ENCODE assay signal across 11 cellular contexts in the genomic region with DNA sequence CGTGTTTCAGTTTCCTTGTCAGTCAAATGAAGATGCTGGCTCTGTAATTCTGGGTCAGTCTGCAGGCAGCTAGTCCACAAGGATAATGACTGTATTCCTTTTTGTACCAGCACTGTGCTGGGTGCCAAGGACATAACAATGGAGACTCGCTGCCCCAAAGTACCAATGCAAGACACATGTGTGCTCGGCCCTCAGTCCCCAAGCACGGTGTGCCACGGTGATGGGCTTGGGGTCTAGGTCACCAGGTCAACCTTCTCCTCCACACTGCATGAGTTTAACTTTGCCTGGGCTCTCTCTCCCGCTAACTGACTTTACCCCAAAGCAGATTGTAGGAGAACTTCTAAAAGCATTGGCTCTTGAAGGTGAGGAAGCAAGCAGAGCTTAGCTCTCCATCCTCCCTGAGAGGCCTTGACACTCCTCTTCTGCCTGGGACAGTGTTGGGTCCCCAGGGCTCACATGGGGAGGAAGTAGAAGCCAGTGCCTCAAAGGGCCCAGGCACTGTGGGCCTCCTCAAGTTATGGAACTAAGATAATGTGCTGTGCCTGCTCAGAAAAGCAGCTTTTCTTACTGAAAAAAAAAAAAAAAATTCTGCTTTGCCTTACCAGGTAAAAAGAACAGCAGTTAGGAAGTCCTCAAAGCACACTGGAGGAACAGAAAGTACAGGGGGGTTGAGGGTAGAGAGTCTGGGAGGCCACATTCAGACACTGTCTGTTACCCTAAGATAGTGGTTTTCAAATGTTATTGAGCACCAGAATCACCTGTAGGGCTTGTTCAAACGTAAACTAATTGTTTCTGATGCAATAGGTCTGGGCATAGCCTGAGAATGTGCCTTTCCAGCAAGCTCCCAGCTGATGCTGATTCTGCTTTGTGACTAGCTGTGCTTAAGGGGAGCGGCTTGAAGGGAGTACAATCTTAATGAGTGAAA.
DNase-seq lines count a peak whose midpoint lies in the region; ATAC-seq and TF ChIP-seq lines count a peak whose summit lies in the region.
"Had no signal": no experiment of that assay in that cellular context is flagged by ENCODE, and none has a peak within 500 bp of the region (broad histone marks: within the 10 kb centered on the region; RNA-seq: fewer than 3 reads in every experiment).

No MANE protein-coding gene starts in this region.

- H3K4ac ChIP-seq in mesenchymal stem cell (ENCODE audit: low read depth in 1 of 2, low read length in 2 of 2), result no peak overlapping the region

- H3K9me3 Mint-ChIP-seq in activated CD4-positive, alpha-beta T cell treated with anti-CD3 and anti-CD28 coated beads, Interleukin-2, amount 10 ng/mL, durations not matched to agents 7 days and 5 days, result no peaks in the 10 kb centered on the region
- no peaks in the 10 kb centered on the region for H3K9me3 Mint-ChIP-seq in activated CD4-positive, alpha-beta T cell treated with anti-CD3 and anti-CD28 coated beads, Interleukin-2, amount 10 ng/mL, durations not matched to agents 24 days and 14 days
- H3K9me3 Mint-ChIP-seq in IgD-negative memory B cell, result no peaks in the 10 kb centered on the region

- H3K79me1 ChIP-seq in mesenchymal stem cell (replicated peaks; ENCODE audit: low read length, poor library complexity, severe bottlenecking), result no peaks in the 10 kb centered on the region

- in situ Hi-C loops in KBM-7 (cut with MboI; ENCODE audit: low pct_unique_long_range_greater_than_20kb, low sequenced_read_pairs), result no loop called here

- WGBS in thymus, result 88% methylated on average over 8 of the region's 8 CpGs
- WGBS in ovary, 3 donors, result 82 to 92% (median 85%) methylated on average over 8 of the region's 8 CpGs
- 76% methylated on average over 7 of the region's 8 CpGs for WGBS in mesenchymal stem cell

- H3K27ac ChIP-seq in thymus (ENCODE audit: low read depth) (peak overlapping the region; percentile 64), ovary (no peak overlapping the region), mesenchymal stem cell (ENCODE audit: low read length, poor library complexity, severe bottlenecking) (no peak overlapping the region)

- no peak overlapping the region for H4K91ac ChIP-seq in mesenchymal stem cell (ENCODE audit: low read length)

- intact Hi-C loops in activated CD4-positive, alpha-beta T cell treated with anti-CD3 and anti-CD28 coated beads, Interleukin-2, amount 10 ng/mL, durations not matched to agents 24 days and 14 days (cut with micrococcal nuclease), result no loop called here
- intact Hi-C loops in ovary (cut with DNase I), result no loop called here

- H3K4me2 ChIP-seq in mesenchymal stem cell (ENCODE audit: low read length, poor library complexity, severe bottlenecking), result no peak overlapping the region

- H3K36me3 ChIP-seq in thymus (ENCODE audit: control insufficient read depth, insufficient read depth) (no peaks in the 10 kb centered on the region), ovary (no peaks in the 10 kb centered on the region), mesenchymal stem cell (ENCODE audit: control insufficient read depth in 1 of 2, insufficient read depth in 2 of 2, low read depth in 1 of 2, low read length in 2 of 2) (no peaks in the 10 kb centered on the region)

- CTCF ChIA-PET in activated CD4-positive, alpha-beta T cell treated with anti-CD3 and anti-CD28 coated beads, Interleukin-2, amount 10 ng/mL, durations not matched to agents 7 days and 5 days (lab: Charles Lee), result interaction anchor here (1.6 to 2.0 kb wide), 2 partner anchors 8 to 10 kb away, joined by 5 to 6 read pairs; no protein-coding TSS in a partner anchor

- POLR2A ChIA-PET in activated CD4-positive, alpha-beta T cell treated with anti-CD3 and anti-CD28 coated beads, Interleukin-2, amount 10 ng/mL, durations not matched to agents 7 days and 5 days (lab: Charles Lee), result no interaction called here

- no peak for TF ChIP-seq EP300 in ovary (IDR thresholded peaks at IDR 0.05)

- ATAC-seq in HG02588 (IDR thresholded peaks at IDR 0.05; ENCODE audit: unreplicated experiment), result peak; percentile 63

- H3K23ac ChIP-seq in mesenchymal stem cell (ENCODE audit: low read length in 2 of 2), result no peak overlapping the region

- H3K9me3 ChIP-seq in thymus (ENCODE audit: control insufficient read depth) (no peaks in the 10 kb centered on the region), ovary (no peaks in the 10 kb centered on the region), mesenchymal stem cell (ENCODE audit: control insufficient read depth, low read length) (no peaks in the 10 kb centered on the region)

- H2BK5ac ChIP-seq in mesenchymal stem cell (ENCODE audit: low read depth, low read length, poor library complexity, severe bottlenecking), result no peak overlapping the region

- H3K4me3 ChIP-seq in thymus (ENCODE audit: low read length), result no peak overlapping the region
- H3K4me3 ChIP-seq in ovary, result no peak overlapping the region
- H3K4me3 ChIP-seq in mesenchymal stem cell (ENCODE audit: insufficient read depth in 1 of 2, low read depth in 1 of 2, low read length in 2 of 2), result no peak overlapping the region

- no peak for TF ChIP-seq CTCF in ovary (IDR thresholded peaks at IDR 0.05)

- no peak overlapping the region for H3K4me3 Mint-ChIP-seq in activated CD4-positive, alpha-beta T cell treated with anti-CD3 and anti-CD28 coated beads, Interleukin-2, amount 10 ng/mL, durations not matched to agents 7 days and 5 days
- H3K4me3 Mint-ChIP-seq in activated CD4-positive, alpha-beta T cell treated with anti-CD3 and anti-CD28 coated beads, Interleukin-2, amount 10 ng/mL, durations not matched to agents 24 days and 14 days, result no peak overlapping the region
- H3K4me3 Mint-ChIP-seq in IgD-negative memory B cell, result peak overlapping the region in 3 of 4 donors; percentile 34 to 77 (median 45)

- TF ChIP-seq POLR2A in ovary (IDR thresholded peaks at IDR 0.05), result no peak

- no peak overlapping the region for H4K8ac ChIP-seq in mesenchymal stem cell (ENCODE audit: low read length)

- no peak overlapping the region for H2BK15ac ChIP-seq in mesenchymal stem cell (ENCODE audit: low read depth, poor library complexity, severe bottlenecking)

- no peak overlapping the region for H2BK120ac ChIP-seq in mesenchymal stem cell (ENCODE audit: low read depth, low read length)

- no peak for DNase-seq in activated CD4-positive, alpha-beta T cell treated with anti-CD3 and anti-CD28 coated beads, Interleukin-2, amount 10 ng/mL, durations not matched to agents 7 days and 5 days
- DNase-seq in activated CD4-positive, alpha-beta T cell treated with anti-CD3 and anti-CD28 coated beads, Interleukin-2, amount 10 ng/mL, durations not matched to agents 24 days and 14 days, result no peak
- no peak for DNase-seq in ovary
- DNase-seq in KBM-7, result no peak
- no peak for DNase-seq in mesenchymal stem cell
- DNase-seq: activated effector memory CD4-positive, alpha-beta T cell treated with Interleukin-2 at 50 U/mL for 16 hours; NCI-H1048; SW 1271 had no signal

- peaks cover 2% of the 10 kb centered on the region for H3K27me3 Mint-ChIP-seq in activated CD4-positive, alpha-beta T cell treated with anti-CD3 and anti-CD28 coated beads, Interleukin-2, amount 10 ng/mL, durations not matched to agents 7 days and 5 days
- peaks cover 2% of the 10 kb centered on the region for H3K27me3 Mint-ChIP-seq in activated CD4-positive, alpha-beta T cell treated with anti-CD3 and anti-CD28 coated beads, Interleukin-2, amount 10 ng/mL, durations not matched to agents 24 days and 14 days
- no peaks in the 10 kb centered on the region for H3K27me3 Mint-ChIP-seq in IgD-negative memory B cell

- no peak overlapping the region for H2BK12ac ChIP-seq in mesenchymal stem cell (ENCODE audit: low read length in 2 of 2)

- no peaks in the 10 kb centered on the region for H3K36me3 Mint-ChIP-seq in activated CD4-positive, alpha-beta T cell treated with anti-CD3 and anti-CD28 coated beads, Interleukin-2, amount 10 ng/mL, durations not matched to agents 7 days and 5 days (ENCODE audit: low read depth)
- H3K36me3 Mint-ChIP-seq in activated CD4-positive, alpha-beta T cell treated with anti-CD3 and anti-CD28 coated beads, Interleukin-2, amount 10 ng/mL, durations not matched to agents 24 days and 14 days (ENCODE audit: low read depth), result no peaks in the 10 kb centered on the region
- peaks cover 1% of the 10 kb centered on the region for H3K36me3 Mint-ChIP-seq in IgD-negative memory B cell

- peak overlapping the region; percentile 4 for H3K27ac Mint-ChIP-seq in activated CD4-positive, alpha-beta T cell treated with anti-CD3 and anti-CD28 coated beads, Interleukin-2, amount 10 ng/mL, durations not matched to agents 7 days and 5 days
- H3K27ac Mint-ChIP-seq in activated CD4-positive, alpha-beta T cell treated with anti-CD3 and anti-CD28 coated beads, Interleukin-2, amount 10 ng/mL, durations not matched to agents 24 days and 14 days, result no peak overlapping the region
- H3K27ac Mint-ChIP-seq in IgD-negative memory B cell, result peak overlapping the region; percentile 31 to 84 (median 76)

- H3K4me1 ChIP-seq in thymus (ENCODE audit: control insufficient read depth, insufficient read depth, low read length), result no peaks in the 10 kb centered on the region
- H3K4me1 ChIP-seq in ovary (ENCODE audit: insufficient read depth), result no peaks in the 10 kb centered on the region
- no peaks in the 10 kb centered on the region for H3K4me1 ChIP-seq in mesenchymal stem cell (ENCODE audit: control insufficient read depth, insufficient read depth, low read depth, low read length)

- H3K4me1 Mint-ChIP-seq in activated CD4-positive, alpha-beta T cell treated with anti-CD3 and anti-CD28 coated beads, Interleukin-2, amount 10 ng/mL, durations not matched to agents 7 days and 5 days, result peaks cover 28% of the 10 kb centered on the region
- peaks cover 21% of the 10 kb centered on the region for H3K4me1 Mint-ChIP-seq in activated CD4-positive, alpha-beta T cell treated with anti-CD3 and anti-CD28 coated beads, Interleukin-2, amount 10 ng/mL, durations not matched to agents 24 days and 14 days
- peaks cover 36 to 51% (median 44%) of the 10 kb centered on the region in 3 donors for H3K4me1 Mint-ChIP-seq in IgD-negative memory B cell

- H2AFZ ChIP-seq in mesenchymal stem cell (ENCODE audit: low read depth, low read length), result no peak overlapping the region

- H2AK5ac ChIP-seq in mesenchymal stem cell (ENCODE audit: low read length, severe bottlenecking), result no peak overlapping the region

- H3K9ac ChIP-seq in mesenchymal stem cell (ENCODE audit: low read length), result no peak overlapping the region

- no peak overlapping the region for H3K18ac ChIP-seq in mesenchymal stem cell (ENCODE audit: low read depth in 1 of 2, low read length in 2 of 2)

- H3K27me3 ChIP-seq in thymus (ENCODE audit: control insufficient read depth, insufficient read depth), result no peaks in the 10 kb centered on the region
- no peaks in the 10 kb centered on the region for H3K27me3 ChIP-seq in ovary
- H3K27me3 ChIP-seq in mesenchymal stem cell (ENCODE audit: control insufficient read depth in 1 of 2, insufficient read depth in 1 of 2, low read length in 2 of 2), result peaks cover 7% of the 10 kb centered on the region in 2 experiments

- no peak overlapping the region for H3K14ac ChIP-seq in mesenchymal stem cell (ENCODE audit: low read length in 2 of 2)

Comparison
In these comparisons a context has a peak if more than half of its experiments do, and no peak if none do; other contexts are left out.
1. H3K4me3 Mint-ChIP-seq: peak in IgD-negative memory B cell (3 of 4); none in activated CD4-positive, alpha-beta T cell treated with anti-CD3 and anti-CD28 coated beads, Interleukin-2, amount 10 ng/mL, durations not matched to agents 7 days and 5 days (single experiment) and activated CD4-positive, alpha-beta T cell treated with anti-CD3 and anti-CD28 coated beads, Interleukin-2, amount 10 ng/mL, durations not matched to agents 24 days and 14 days (single experiment).